8 cellular contexts compared by ENCODE assay signal in genomic region chr12:6608592-6609311, GRCh38. TPM values are rescaled to one million over a fixed set of nuclear protein-coding genes. Genes with fewer than 3 reads are reported as not detected.
DNase-seq lines count a peak whose midpoint lies in the region; ATAC-seq, FAIRE-seq and TF ChIP-seq lines count a peak whose summit lies in the region.

No MANE protein-coding gene starts in this region.

- ATAC-seq in stimulated activated naive CD8-positive, alpha-beta T cell treated with anti-CD3 and anti-CD28 coated beads, Interleukin-15, Interleukin-2, amounts not matched to agents 100 U/mL and 50 U/mL, for 24 hours: no peak
- no peak for ATAC-seq in HG02798 (IDR thresholded peaks at IDR 0.05; ENCODE audit: poor library complexity, unreplicated experiment)

- H3K36me3 ChIP-seq in SK-N-MC (ENCODE audit: insufficient read depth, low read length): peaks cover 6% of the 10 kb centered on the region; the same call in 1 of the 2 replicates

- no peaks in the 10 kb centered on the region for H3K9me3 ChIP-seq in SK-N-MC (ENCODE audit: low read depth, low read length)

- FAIRE-seq in GM12892 (lab: Jason Lieb, UNC): no peak

- H3K27ac ChIP-seq in SK-N-MC: peak overlapping the region; percentile 77

- H3K9ac ChIP-seq in SK-N-MC (ENCODE audit: insufficient read length): no peak overlapping the region

- no peak for TF ChIP-seq POLR2A in GM12892 (IDR thresholded peaks at IDR 0.05; ENCODE audit: low read depth, low read length)

- peak; percentile 14 for DNase-seq in NCI-H1694 treated with DMSO at 0.1 percent for 48 hours (lab: John Stamatoyannopoulos, UW)
- no peak for DNase-seq in NCI-H1694 (lab: John Stamatoyannopoulos, UW)
- no peak for DNase-seq in SK-N-MC (ENCODE audit: low read depth, low spot score)
- DNase-seq in germinal center (ENCODE audit: low spot score): peak; percentile 15
- DNase-seq in stimulated activated naive CD8-positive, alpha-beta T cell treated with anti-CD3 and anti-CD28 coated beads, Interleukin-15, Interleukin-2, amounts not matched to agents 100 U/mL and 50 U/mL, for 24 hours: peak; percentile 37
- DNase-seq in COLO668 (lab: John Stamatoyannopoulos, UW; ENCODE audit: unreplicated experiment): no peak
- no peak for DNase-seq in GM12892 (ENCODE audit: insufficient read length)

- no peak overlapping the region for H3K4me3 ChIP-seq in SK-N-MC

RNA-seq across cellular contexts. Expression of gene CHD4, which starts 1.6 kb away (rescaled TPM):
- polyA plus RNA-seq in GM12892 (2012; ENCODE audit: missing spikeins): 95.7 TPM

RNA-seq across cellular contexts. Expression of gene LPAR5, which starts 27.0 kb away (rescaled TPM):
- 1.7 TPM for polyA plus RNA-seq in GM12892 (2012; ENCODE audit: missing spikeins)

RNA-seq across cellular contexts. Expression of gene ACRBP, which starts 38.5 kb away (rescaled TPM):
- 2.1 TPM for polyA plus RNA-seq in GM12892 (2012; ENCODE audit: missing spikeins)

RNA-seq across cellular contexts. Expression of gene NOP2, which starts 40.7 kb away (rescaled TPM):
- 60.0 TPM for polyA plus RNA-seq in GM12892 (2012; ENCODE audit: missing spikeins)

RNA-seq across cellular contexts. Expression of gene IFFO1, which starts 52.9 kb away (rescaled TPM):
- 6.2 TPM for polyA plus RNA-seq in GM12892 (2012; ENCODE audit: missing spikeins)

Comparison
In these comparisons a context has a peak if more than half of its experiments do, and no peak if none do; other contexts are left out.
1. DNase-seq: peak in NCI-H1694 treated with DMSO at 0.1 percent for 48 hours (single experiment), germinal center (single experiment) and stimulated activated naive CD8-positive, alpha-beta T cell treated with anti-CD3 and anti-CD28 coated beads, Interleukin-15, Interleukin-2, amounts not matched to agents 100 U/mL and 50 U/mL, for 24 hours (single experiment); none in NCI-H1694 (single experiment), SK-N-MC (single experiment), COLO668 (single experiment) and GM12892 (single experiment).